In the genomic region with DNA sequence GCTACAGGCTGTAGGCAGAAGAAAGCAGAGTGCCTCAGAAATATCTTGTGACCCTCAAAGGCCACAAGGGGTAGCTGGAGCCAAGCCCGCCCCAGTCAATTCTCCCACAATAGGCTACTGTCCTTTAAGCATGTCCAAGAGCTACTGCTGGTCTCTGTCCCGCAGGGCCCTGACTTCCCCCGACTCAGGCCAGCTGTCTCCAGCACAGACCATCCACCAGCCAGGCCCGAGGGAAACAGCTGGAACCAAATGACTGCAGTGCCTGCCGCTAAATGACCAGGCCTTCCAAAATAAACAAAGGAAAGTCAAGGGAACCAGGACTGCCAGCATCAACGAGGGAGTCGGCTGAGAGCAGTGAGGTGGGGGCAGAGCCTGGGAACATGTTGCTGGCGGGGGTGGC, we compare ENCODE assay signal across 10 cellular contexts. TPM values are rescaled to one million over a fixed set of nuclear protein-coding genes. Genes with fewer than 3 reads are reported as not detected.
A peak's percentile ranks its signal among the peaks of the same experiment; 100 is the strongest.
DNase-seq lines count a peak whose midpoint lies in the region; ATAC-seq and TF ChIP-seq lines count a peak whose summit lies in the region.
"Had no signal": no experiment of that assay in that cellular context is flagged by ENCODE, and none has a peak within 500 bp of the region (broad histone marks: within the 10 kb centered on the region; RNA-seq: fewer than 3 reads in every experiment).

No MANE protein-coding gene starts in this region.

- peak; percentile 66 to 73 for ATAC-seq in left cardiac atrium
- no peak for ATAC-seq in GM18520 (IDR thresholded peaks at IDR 0.05; ENCODE audit: unreplicated experiment)

- peaks cover 19% of the 10 kb centered on the region for H3K79me2 ChIP-seq in osteoblast (ENCODE audit: insufficient read depth, low read length)

- TF ChIP-seq CTCF in osteoblast (IDR thresholded peaks at IDR 0.05; ENCODE audit: extremely low read depth, low read depth, low read length) (no peak), vagina (IDR thresholded peaks at IDR 0.05) (no peak)

- no peaks in the 10 kb centered on the region for H4K20me1 ChIP-seq in osteoblast (ENCODE audit: insufficient read depth, low read length)

- H3K4me1 ChIP-seq in osteoblast (ENCODE audit: insufficient read depth, low read length) = peaks cover 72% of the 10 kb centered on the region
- peaks cover 49% of the 10 kb centered on the region for H3K4me1 ChIP-seq in vagina

- H3K27ac ChIP-seq in osteoblast (ENCODE audit: low read depth, low read length) (peak overlapping the region; percentile 100), vagina (no peak overlapping the region)
- H3K27ac ChIP-seq: neutrophil had no signal

- DNase-seq in Daoy (ENCODE audit: low read depth) = peak; percentile 36
- DNase-seq in amygdala (lab: John Stamatoyannopoulos, UW) = peak in 40 of 56 donors; percentile 7 to 69 (median 39)
- peak; percentile 79 for DNase-seq in left cardiac atrium
- peak; percentile 62 for DNase-seq in osteoblast (ENCODE audit: insufficient read length, low spot score, missing footprints)
- no peak for DNase-seq in NCI-H1436 treated with DMSO at 0.1 percent for 48 hours (lab: John Stamatoyannopoulos, UW)
- DNase-seq in effector CD4-positive, alpha-beta T cell = no peak
- DNase-seq in vagina (ENCODE audit: extremely low spot score in 2 of 2) = no peak
- DNase-seq: activated naive CD4-positive, alpha-beta T cell treated with Interleukin-2 at 50 U/mL for 16 hours had no signal

- H3K36me3 ChIP-seq in osteoblast (ENCODE audit: insufficient read depth, low read length) (no peaks in the 10 kb centered on the region), vagina (no peaks in the 10 kb centered on the region)
- H3K36me3 ChIP-seq: neutrophil had no signal

- intact Hi-C loops in left cardiac atrium (cut with DNase I) (no loop called here), vagina (cut with DNase I) (loop anchor here (5.0 to 10.0 kb wide), 2 partner anchors 64 to 812 kb away; no protein-coding TSS in a partner anchor)

- H3K9me3 ChIP-seq in osteoblast (ENCODE audit: low read depth, low read length) = no peaks in the 10 kb centered on the region
- no peaks in the 10 kb centered on the region for H3K9me3 ChIP-seq in vagina
- H3K9me3 ChIP-seq: neutrophil had no signal

- no peaks in the 10 kb centered on the region for H3K27me3 ChIP-seq in osteoblast (ENCODE audit: insufficient read depth, low read length)
- no peaks in the 10 kb centered on the region for H3K27me3 ChIP-seq in vagina

- H3K4me2 ChIP-seq in osteoblast (ENCODE audit: insufficient read depth, low read length) = no peak overlapping the region

- no peak overlapping the region for H3K4me3 ChIP-seq in osteoblast (ENCODE audit: insufficient read depth, low read length)
- no peak overlapping the region for H3K4me3 ChIP-seq in vagina

- no peak overlapping the region for H2AFZ ChIP-seq in osteoblast (ENCODE audit: low read length)

- no peak for TF ChIP-seq POLR2A in vagina (IDR thresholded peaks at IDR 0.05)

RNA-seq across cellular contexts. Expression of gene MCFD2, which starts 36.7 kb away (rescaled TPM):
- total RNA-seq in Daoy (2014; rRNA removed; shearing (Covaris generic)) = 80.7 and 115 TPM in 2 replicates
- total RNA-seq in left cardiac atrium = 10 to 100 TPM; 65.4 to 88.7 TPM
- total RNA-seq in osteoblast = 136 and 185 TPM in 2 replicates
- 89.4 TPM for total RNA-seq in vagina

Comparison
In these comparisons a context has a peak if more than half of its experiments do, and no peak if none do; other contexts are left out.
1. DNase-seq: peak in Daoy (single experiment), amygdala (40 of 56), left cardiac atrium (single experiment) and osteoblast (single experiment); none in NCI-H1436 treated with DMSO at 0.1 percent for 48 hours (single experiment), effector CD4-positive, alpha-beta T cell (single experiment) and vagina (0 of 2).